1 cellular context compared by ENCODE assay signal in the genomic region with DNA sequence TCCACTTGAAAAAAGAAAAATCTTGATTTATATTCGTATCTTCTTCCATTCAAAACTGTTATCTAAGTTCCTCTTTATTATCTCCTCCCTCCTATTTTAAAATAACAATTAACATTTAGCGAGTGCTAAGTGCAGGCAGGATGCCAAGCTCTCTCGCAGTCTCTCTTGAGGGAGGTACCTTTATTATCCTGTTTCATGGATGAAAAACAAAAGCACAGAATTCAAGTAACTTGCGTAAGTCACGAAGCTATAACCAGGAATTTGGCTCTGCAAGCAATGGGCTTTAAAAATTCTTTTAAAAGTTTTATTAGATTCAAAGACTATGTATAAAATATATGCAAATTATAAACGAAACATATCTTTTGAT.
TF ChIP-seq lines count a peak whose summit lies in the region.

No MANE protein-coding gene starts in this region.

TF ChIP-seq in HCT116, 20 proteins besides CTCF, POLR2A, EP300 and RAD21 (continued from another document):
- TF ChIP-seq, protein P1, sequence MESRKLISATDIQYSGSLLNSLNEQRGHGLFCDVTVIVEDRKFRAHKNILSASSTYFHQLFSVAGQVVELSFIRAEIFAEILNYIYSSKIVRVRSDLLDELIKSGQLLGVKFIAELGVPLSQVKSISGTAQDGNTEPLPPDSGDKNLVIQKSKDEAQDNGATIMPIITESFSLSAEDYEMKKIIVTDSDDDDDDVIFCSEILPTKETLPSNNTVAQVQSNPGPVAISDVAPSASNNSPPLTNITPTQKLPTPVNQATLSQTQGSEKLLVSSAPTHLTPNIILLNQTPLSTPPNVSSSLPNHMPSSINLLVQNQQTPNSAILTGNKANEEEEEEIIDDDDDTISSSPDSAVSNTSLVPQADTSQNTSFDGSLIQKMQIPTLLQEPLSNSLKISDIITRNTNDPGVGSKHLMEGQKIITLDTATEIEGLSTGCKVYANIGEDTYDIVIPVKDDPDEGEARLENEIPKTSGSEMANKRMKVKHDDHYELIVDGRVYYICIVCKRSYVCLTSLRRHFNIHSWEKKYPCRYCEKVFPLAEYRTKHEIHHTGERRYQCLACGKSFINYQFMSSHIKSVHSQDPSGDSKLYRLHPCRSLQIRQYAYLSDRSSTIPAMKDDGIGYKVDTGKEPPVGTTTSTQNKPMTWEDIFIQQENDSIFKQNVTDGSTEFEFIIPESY (IDR thresholded peaks at IDR 0.05; ENCODE audit: extremely low read depth, insufficient replicate concordance, low read length) = no peak
- TF ChIP-seq, protein P2, sequence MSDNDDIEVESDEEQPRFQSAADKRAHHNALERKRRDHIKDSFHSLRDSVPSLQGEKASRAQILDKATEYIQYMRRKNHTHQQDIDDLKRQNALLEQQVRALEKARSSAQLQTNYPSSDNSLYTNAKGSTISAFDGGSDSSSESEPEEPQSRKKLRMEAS (IDR thresholded peaks at IDR 0.05) = peak; percentile 26; the same call in 1 of the 2 replicates
- TF ChIP-seq ELF1 (IDR thresholded peaks at IDR 0.05; ENCODE audit: borderline replicate concordance, low read depth) (no peak), CBX3 (IDR thresholded peaks at IDR 0.05; ENCODE audit: low read depth) (no peak)
